Comparison of ENCODE assay signal across 8 cellular contexts in genomic region chr1:181936768-181937581, GRCh38.
A peak's percentile ranks its signal among the peaks of the same experiment; 100 is the strongest.
DNase-seq lines count a peak whose midpoint lies in the region; ATAC-seq, FAIRE-seq and TF ChIP-seq lines count a peak whose summit lies in the region.

No MANE protein-coding gene starts in this region.

- CTCF ChIA-PET in HepG2 (lab: Yijun Ruan, JAX; ENCODE audit: low intra/inter-chr PET ratio, low total read pairs): interaction anchor here (2.6 kb wide), 1 partner anchor 458 kb away, joined by 18 read pairs; no protein-coding TSS in a partner anchor

- H2AFZ ChIP-seq in HepG2 (ENCODE audit: low read length): peak overlapping the region; percentile 50

- H3K4me3 ChIP-seq in BE2C (ENCODE audit: low read depth, low read length): no peak overlapping the region
- H3K4me3 ChIP-seq in body of pancreas: no peak overlapping the region
- H3K4me3 ChIP-seq in HepG2 (replicated peaks in 1 of 3; ENCODE audit: insufficient read depth in 1 of 3, low read depth in 2 of 3, low read length in 3 of 3): no peak overlapping the region
- no peak overlapping the region for H3K4me3 ChIP-seq in transverse colon

- TF ChIP-seq EP300 in HepG2 (IDR thresholded peaks at IDR 0.05; ENCODE audit: low read depth in 2 of 2, low read length in 2 of 2) (no peak), HepG2 (CRISPR knock-in tag; IDR thresholded peaks at IDR 0.05; ENCODE audit: borderline replicate concordance) (no peak), transverse colon (IDR thresholded peaks at IDR 0.05; ENCODE audit: low read depth) (no peak)

- H3K36me3 ChIP-seq in BE2C (no peaks in the 10 kb centered on the region), body of pancreas (replicated peaks in 1 of 2; ENCODE audit: insufficient read depth in 1 of 2, low read depth in 2 of 2) (no peaks in the 10 kb centered on the region), HepG2 (replicated peaks in 1 of 2; ENCODE audit: control insufficient read depth in 1 of 2, insufficient read depth in 2 of 2, low read length in 2 of 2) (no peaks in the 10 kb centered on the region), transverse colon (no peaks in the 10 kb centered on the region)

- in situ Hi-C loops in HepG2 (cut with HindIII; ENCODE audit: extremely low pct_ligation_motif_present, low pct_unique_long_range_greater_than_20kb): loop anchor here (10.0 kb wide), 1 partner anchor 452 kb away; the partner anchor contains the start of gene CACNA1E
- in situ Hi-C loops in transverse colon (cut with MboI; ENCODE audit: low pct_ligation_motif_present in 1 of 4, low pct_unique_long_range_greater_than_20kb in 1 of 4, low sequenced_read_pairs in 3 of 4): loop anchor here in 2 of 4 donors (25.0 kb wide), 1 partner anchor 450 kb away; the partner anchor contains the start of gene CACNA1E (in 2 of the 2)

- H3K4me2 ChIP-seq in HepG2 (ENCODE audit: low read depth, low read length): peak overlapping the region; percentile 41

- 16 to 17% methylated on average over 9 of the region's 9 CpGs for WGBS in body of pancreas, 2 donors
- WGBS in HepG2 (ENCODE audit: low lambda C conversion rate): 0% methylated on average over 9 of the region's 9 CpGs
- WGBS in transverse colon (ENCODE audit: low coverage in 1 of 2), 2 donors: 21 to 47% methylated on average over 5 to 9 of the region's 9 CpGs

- no peaks in the 10 kb centered on the region for H4K20me1 ChIP-seq in HepG2 (ENCODE audit: insufficient read depth, low read length)

- TF ChIP-seq CTCF in BE2C (IDR thresholded peaks at IDR 0.05; ENCODE audit: low read depth, low read length): peak; percentile 65
- peak; percentile 7 to 77 (median 51) for TF ChIP-seq CTCF in body of pancreas (IDR thresholded peaks at IDR 0.05)
- TF ChIP-seq CTCF in HepG2 (CRISPR knock-in tag; IDR thresholded peaks at IDR 0.05): peak; percentile 86
- peak; percentile 26 to 56 (median 42) for TF ChIP-seq CTCF in transverse colon (IDR thresholded peaks at IDR 0.05)

- H3K4me1 ChIP-seq in BE2C (no peaks in the 10 kb centered on the region), body of pancreas (peaks cover 4% of the 10 kb centered on the region), HepG2 (ENCODE audit: insufficient read depth, low read length) (no peaks in the 10 kb centered on the region), transverse colon (no peaks in the 10 kb centered on the region)

- DNase-seq in BE2C (peak; percentile 48), NCI-H1092 treated with DMSO at 0.1 percent for 48 hours (lab: John Stamatoyannopoulos, UW) (peak; percentile 92), SHP77 (lab: John Stamatoyannopoulos, UW) (peak; percentile 64 to 67), body of pancreas (peak; percentile 50 to 71 (median 62)), HepG2 (ENCODE audit: low spot score) (peak; percentile 57), transverse colon (peak; percentile 34)

- peak; percentile 85 for FAIRE-seq in HepG2 (lab: Jason Lieb, UNC)

- TF ChIP-seq POLR2A in body of pancreas (IDR thresholded peaks at IDR 0.05): no peak
- no peak for TF ChIP-seq POLR2A in HepG2 (IDR thresholded peaks at IDR 0.05; ENCODE audit: insufficient read depth in 1 of 2, low read depth in 2 of 2, low read length in 2 of 2)
- TF ChIP-seq POLR2A in transverse colon (IDR thresholded peaks at IDR 0.05): no peak

- no TSS peak for BruUV-seq in HepG2 (replicated peaks; lab: Mats Ljungman, UMichigan)

- no peak overlapping the region for H3K9ac ChIP-seq in HepG2 (ENCODE audit: insufficient read depth, low read depth, low read length)

- H3K27me3 ChIP-seq in BE2C (no peaks in the 10 kb centered on the region), body of pancreas (no peaks in the 10 kb centered on the region), HepG2 (ENCODE audit: control insufficient read depth in 1 of 2, insufficient read depth in 2 of 2, low read length in 2 of 2) (no peaks in the 10 kb centered on the region; a peak in 1 of 5 replicates), transverse colon (no peaks in the 10 kb centered on the region)

- H3K27ac ChIP-seq in body of pancreas (no peak overlapping the region), HepG2 (ENCODE audit: extremely low read length, insufficient read depth, low read length) (no peak overlapping the region), transverse colon (no peak overlapping the region)

- H3K9me3 ChIP-seq in BE2C: no peaks in the 10 kb centered on the region
- no peaks in the 10 kb centered on the region for H3K9me3 ChIP-seq in body of pancreas
- H3K9me3 ChIP-seq in HepG2 (ENCODE audit: low read length): no peaks in the 10 kb centered on the region
- H3K9me3 ChIP-seq in transverse colon: no peaks in the 10 kb centered on the region

- POLR2A ChIA-PET in HepG2 (lab: Yijun Ruan, JAX): no interaction called here

- intact Hi-C loops in body of pancreas (cut with DNase I): no loop called here
- intact Hi-C loops in HepG2 (cut with micrococcal nuclease; ENCODE audit: unreplicated experiment): loop anchor here (5.0 kb wide), 2 partner anchors 200 to 750 kb away; no protein-coding TSS in a partner anchor
- intact Hi-C loops in transverse colon (cut with DNase I; ENCODE audit: low total_unique reads): no loop called here

- peak; percentile 69 for TF ChIP-seq RAD21 in HepG2 (CRISPR knock-in tag; IDR thresholded peaks at IDR 0.05)

- H3K79me2 ChIP-seq in HepG2 (ENCODE audit: insufficient read depth, low read length): no peaks in the 10 kb centered on the region

- ATAC-seq in GM18519 (IDR thresholded peaks at IDR 0.05; ENCODE audit: low FRiP score, unreplicated experiment) (peak; percentile 70), HG02884 (IDR thresholded peaks at IDR 0.05; ENCODE audit: unreplicated experiment) (peak; percentile 85), body of pancreas (peak; percentile 72), HepG2 (peak; percentile 97)

TF ChIP-seq in HepG2, 621 proteins besides CTCF, POLR2A, EP300 and RAD21:
- TF ChIP-seq TEAD3 (CRISPR knock-in tag; optimal IDR thresholded peaks at IDR 0.05; ENCODE audit: borderline replicate concordance): peak; percentile 24
- peak; percentile 70; the same call in 1 of the 2 replicates for TF ChIP-seq SMC3 (IDR thresholded peaks at IDR 0.05; ENCODE audit: low read length)
- TF ChIP-seq ELF3 (CRISPR knock-in tag; IDR thresholded peaks at IDR 0.05): 0 out of 2 replicates have a peak, but pooled peaks have one; percentile 39
- TF ChIP-seq NBN (conservative IDR thresholded peaks at IDR 0.05): no peak
- no peak for TF ChIP-seq MAZ (IDR thresholded peaks at IDR 0.05; ENCODE audit: borderline replicate concordance, low read depth, low read length)
- TF ChIP-seq MAZ (CRISPR knock-in tag; IDR thresholded peaks at IDR 0.05; ENCODE audit: low read depth): no peak
- TF ChIP-seq XRCC5 (optimal IDR thresholded peaks at IDR 0.05; ENCODE audit: low read length): peak; percentile 33
- TF ChIP-seq ELF1 (CRISPR knock-in tag; IDR thresholded peaks at IDR 0.05): peak; percentile 51; the same call in 1 of the 2 replicates
- 0 out of 2 replicates have a peak, but pooled peaks have one; percentile 24 for TF ChIP-seq ATF7-NPFF (CRISPR knock-in tag; IDR thresholded peaks at IDR 0.05; ENCODE audit: low read depth)
- TF ChIP-seq HMGXB4 (CRISPR knock-in tag; IDR thresholded peaks at IDR 0.05; ENCODE audit: borderline replicate concordance in 1 of 2, low read depth in 1 of 2): 0 out of 4 replicates have a peak, but pooled peaks of 1 of the 2 experiments have one; percentile 47
- no peak for TF ChIP-seq MIXL1 (CRISPR knock-in tag; IDR thresholded peaks at IDR 0.05)
- TF ChIP-seq SMAD1 (CRISPR knock-in tag; IDR thresholded peaks at IDR 0.05; ENCODE audit: borderline replicate concordance, low read depth): no peak
- TF ChIP-seq STAG1 (CRISPR knock-in tag; IDR thresholded peaks at IDR 0.05): peak; percentile 81

Comparison
In these comparisons a context has a peak if more than half of its experiments do, and no peak if none do; other contexts are left out.
1. DNase-seq: peak in every context shown above with its lines; median percentile 92 in NCI-H1092 treated with DMSO at 0.1 percent for 48 hours; 66 in SHP77; 62 in body of pancreas; 57 in HepG2; 48 in BE2C; 34 in transverse colon.